In genomic region chr13:76723551-76724232, GRCh38 we compare ENCODE assay signal across 9 cellular contexts.
DNase-seq lines count a peak whose midpoint lies in the region; ATAC-seq, FAIRE-seq and TF ChIP-seq lines count a peak whose summit lies in the region.
"Had no signal": no experiment of that assay in that cellular context is flagged by ENCODE, and none has a peak within 500 bp of the region (broad histone marks: within the 10 kb centered on the region; RNA-seq: fewer than 3 reads in every experiment).

No MANE protein-coding gene starts in this region.

- peak overlapping the region; percentile 49 for H3K9ac ChIP-seq in endothelial cell of umbilical vein (replicated peaks; ENCODE audit: extremely low read depth, insufficient read depth, low read length)
- no peak overlapping the region for H3K9ac ChIP-seq in neuronal stem cell (ENCODE audit: low read depth, low read length, poor library complexity)

- H2BK15ac ChIP-seq in neuronal stem cell (ENCODE audit: low read length) = no peak overlapping the region

- TF ChIP-seq POLR2A in endothelial cell of umbilical vein (IDR thresholded peaks at IDR 0.05; ENCODE audit: low read depth, low read length) = peak; percentile 15
- TF ChIP-seq POLR2A in prostate gland (IDR thresholded peaks at IDR 0.05) = no peak

- H3K27ac ChIP-seq in endothelial cell of umbilical vein (ENCODE audit: insufficient read depth, low read depth, low read length) = peak overlapping the region; percentile 81
- H3K27ac ChIP-seq in neuronal stem cell (replicated peaks; ENCODE audit: low read length) = no peak overlapping the region
- no peak overlapping the region for H3K27ac ChIP-seq in prostate gland
- H3K27ac ChIP-seq: 22Rv1 had no signal

- H3K4me3 ChIP-seq in endothelial cell of umbilical vein (replicated peaks in 1 of 3; ENCODE audit: insufficient read depth in 1 of 3, low read depth in 1 of 3, low read length in 3 of 3) (no peak overlapping the region), neuronal stem cell (ENCODE audit: low read length in 2 of 2) (no peak overlapping the region), prostate gland (no peak overlapping the region)

- H3K9me3 ChIP-seq in endothelial cell of umbilical vein (replicated peaks; ENCODE audit: control insufficient read depth, insufficient read depth, low read length) (no peaks in the 10 kb centered on the region), neuronal stem cell (replicated peaks in 1 of 2; ENCODE audit: control insufficient read depth in 2 of 2, insufficient read depth in 1 of 2, low read depth in 1 of 2, low read length in 2 of 2) (no peaks in the 10 kb centered on the region), prostate gland (no peaks in the 10 kb centered on the region)

- CTCF ChIA-PET in endothelial cell of umbilical vein (lab: Charles Lee) = interaction anchor here (0.6 to 3.9 kb wide), 11 partner anchors 12 to 162 kb away, joined by 3 to 29 read pairs (median 3); partner anchors contain the start of gene KCTD12

- POLR2A ChIA-PET in endothelial cell of umbilical vein (lab: Charles Lee) = interaction anchor here (1.3 to 1.4 kb wide), 3 partner anchors 156 to 162 kb away, joined by 4 to 13 read pairs (median 5); no protein-coding TSS in a partner anchor

- no peak overlapping the region for H2BK5ac ChIP-seq in neuronal stem cell (ENCODE audit: low read length)

- DNase-seq in SIG-M5 treated with dmso at 0.1 percent for 504 hours (lab: John Stamatoyannopoulos, UW; ENCODE audit: unreplicated experiment) (peak; percentile 68), SIG-M5 (lab: John Stamatoyannopoulos, UW) (no peak), M059J (ENCODE audit: low read depth) (peak; percentile 53), endothelial cell of umbilical vein (ENCODE audit: low read depth, low spot score) (peak; percentile 95), neuronal stem cell (ENCODE audit: low spot score) (no peak), NCI-H774 (lab: John Stamatoyannopoulos, UW) (no peak), prostate gland (ENCODE audit: low spot score) (no peak)

- H4K91ac ChIP-seq in neuronal stem cell (ENCODE audit: low read depth, low read length, poor library complexity) = no peak overlapping the region

- H3K79me1 ChIP-seq in neuronal stem cell (ENCODE audit: low read depth, low read length) = no peaks in the 10 kb centered on the region

- H3K4ac ChIP-seq in neuronal stem cell (ENCODE audit: low read length) = no peak overlapping the region

- TF ChIP-seq CTCF in endothelial cell of umbilical vein (IDR thresholded peaks at IDR 0.05; ENCODE audit: extremely low read depth in 1 of 2, insufficient read depth in 1 of 2, low read depth in 1 of 2, low read length in 2 of 2) = no peak
- no peak for TF ChIP-seq CTCF in prostate gland (IDR thresholded peaks at IDR 0.05)

- no peaks in the 10 kb centered on the region for H4K20me1 ChIP-seq in endothelial cell of umbilical vein (replicated peaks; ENCODE audit: control insufficient read depth, extremely low read depth, insufficient read depth, low read length)

- no peak overlapping the region for H3K14ac ChIP-seq in neuronal stem cell (ENCODE audit: low read length)

- H3K79me2 ChIP-seq in endothelial cell of umbilical vein (ENCODE audit: control insufficient read depth, insufficient read depth, low read length) = no peaks in the 10 kb centered on the region

- intact Hi-C loops in endothelial cell of umbilical vein (cut with micrococcal nuclease) (loop anchor here (1.0 to 10.0 kb wide), 7 partner anchors 31 to 211 kb away; no protein-coding TSS in a partner anchor), prostate gland (cut with DNase I) (no loop called here)

- H3K18ac ChIP-seq in neuronal stem cell (ENCODE audit: low read length) = no peak overlapping the region

- H4K8ac ChIP-seq in neuronal stem cell (ENCODE audit: low read depth, low read length) = no peak overlapping the region

- H3K4me1 ChIP-seq in endothelial cell of umbilical vein (ENCODE audit: control insufficient read depth, extremely low read depth, insufficient read depth, low read length) = peaks cover 32% of the 10 kb centered on the region
- H3K4me1 ChIP-seq in neuronal stem cell (ENCODE audit: control insufficient read depth in 2 of 2, insufficient read depth in 1 of 2, low read depth in 1 of 2, low read length in 2 of 2) = peaks cover 5 to 6% of the 10 kb centered on the region in 2 donors
- H3K4me1 ChIP-seq in prostate gland (replicated peaks) = no peaks in the 10 kb centered on the region

- no peak overlapping the region for H2AK5ac ChIP-seq in neuronal stem cell (ENCODE audit: low read depth, low read length)

- H3K9me1 ChIP-seq in endothelial cell of umbilical vein (replicated peaks; ENCODE audit: control insufficient read depth, extremely low read depth, insufficient read depth, low read length) = no peaks in the 10 kb centered on the region

- no peak overlapping the region for H3K23ac ChIP-seq in neuronal stem cell (ENCODE audit: low read depth, low read length, poor library complexity)

- no peak overlapping the region for H2BK12ac ChIP-seq in neuronal stem cell (ENCODE audit: low read length)

- dilution Hi-C loops in endothelial cell of umbilical vein (cut with MboI; ENCODE audit: extremely low pct_ligation_motif_present, low sequenced_read_pairs) = no loop called here

- no peak for ATAC-seq in GM21526 (IDR thresholded peaks at IDR 0.05; ENCODE audit: low FRiP score, unreplicated experiment)

- FAIRE-seq in endothelial cell of umbilical vein (lab: Jason Lieb, UNC) = peak; percentile 89

- H3K4me2 ChIP-seq in endothelial cell of umbilical vein (ENCODE audit: insufficient read depth, low read length) = peak overlapping the region; percentile 15
- no peak overlapping the region for H3K4me2 ChIP-seq in neuronal stem cell (ENCODE audit: insufficient read depth, low read length, poor library complexity, severe bottlenecking)

- H3K27me3 ChIP-seq in endothelial cell of umbilical vein (ENCODE audit: control insufficient read depth in 2 of 2, insufficient read depth in 2 of 2, low read length in 2 of 2) (no peaks in the 10 kb centered on the region), neuronal stem cell (ENCODE audit: control insufficient read depth in 3 of 3, insufficient read depth in 3 of 3, low read depth in 1 of 3, low read length in 3 of 3) (no peaks in the 10 kb centered on the region), prostate gland (replicated peaks; ENCODE audit: insufficient read depth) (no peaks in the 10 kb centered on the region)

- TSS peak; percentile 94 for BruUV-seq in endothelial cell of umbilical vein (replicated peaks; lab: Mats Ljungman, UMichigan)

- no peak overlapping the region for H2AFZ ChIP-seq in endothelial cell of umbilical vein (ENCODE audit: low read depth, low read length)
- H2AFZ ChIP-seq in neuronal stem cell (ENCODE audit: low read length) = peak overlapping the region; percentile 79

- H3K36me3 ChIP-seq in endothelial cell of umbilical vein (ENCODE audit: control insufficient read depth in 2 of 2, extremely low read depth in 1 of 2, insufficient read depth in 2 of 2, low read length in 2 of 2) (no peaks in the 10 kb centered on the region), neuronal stem cell (replicated peaks in 1 of 2; ENCODE audit: control insufficient read depth in 2 of 2, insufficient read depth in 2 of 2, low read length in 2 of 2) (no peaks in the 10 kb centered on the region), prostate gland (no peaks in the 10 kb centered on the region)

- H2BK120ac ChIP-seq in neuronal stem cell (ENCODE audit: low read depth, low read length) = no peak overlapping the region

- WGBS in neuronal stem cell (ENCODE audit: extremely low coverage in 2 of 2, insufficient read length in 2 of 2, insufficient replicate concordance in 1 of 2), 2 donors = no CpG with 5 or more reads among the region's 5 CpGs
- 64% methylated on average over 5 of the region's 5 CpGs for WGBS in prostate gland

TF ChIP-seq in endothelial cell of umbilical vein, 7 proteins besides CTCF, POLR2A, EP300 and RAD21:
- TF ChIP-seq POLR2AphosphoS5 (IDR thresholded peaks at IDR 0.05; ENCODE audit: insufficient read depth, low read depth, low read length) (peak; percentile 65), EZH2 (IDR thresholded peaks at IDR 0.05; ENCODE audit: borderline replicate concordance, low read depth, low read length, severe bottlenecking) (no peak), MYC (IDR thresholded peaks at IDR 0.05; ENCODE audit: low read depth, low read length) (no peak), JUN (IDR thresholded peaks at IDR 0.05; ENCODE audit: borderline replicate concordance, insufficient read depth, insufficient read length, low read depth) (peak; percentile 71), GATA2 (IDR thresholded peaks at IDR 0.05; ENCODE audit: insufficient read depth, insufficient read length, low read depth, low read length) (no peak), MAX (IDR thresholded peaks at IDR 0.05; ENCODE audit: insufficient read depth, insufficient read length) (no peak), FOS (IDR thresholded peaks at IDR 0.05; ENCODE audit: borderline replicate concordance, insufficient read depth, low read length) (peak; percentile 73)

Comparison
In these comparisons a context has a peak if more than half of its experiments do, and no peak if none do; other contexts are left out.
1. DNase-seq: peak in SIG-M5 treated with dmso at 0.1 percent for 504 hours (single experiment), M059J (single experiment) and endothelial cell of umbilical vein (single experiment); none in SIG-M5 (single experiment), neuronal stem cell (single experiment), NCI-H774 (single experiment) and prostate gland (single experiment).